1 cellular context compared by ENCODE assay signal in the genomic region with DNA sequence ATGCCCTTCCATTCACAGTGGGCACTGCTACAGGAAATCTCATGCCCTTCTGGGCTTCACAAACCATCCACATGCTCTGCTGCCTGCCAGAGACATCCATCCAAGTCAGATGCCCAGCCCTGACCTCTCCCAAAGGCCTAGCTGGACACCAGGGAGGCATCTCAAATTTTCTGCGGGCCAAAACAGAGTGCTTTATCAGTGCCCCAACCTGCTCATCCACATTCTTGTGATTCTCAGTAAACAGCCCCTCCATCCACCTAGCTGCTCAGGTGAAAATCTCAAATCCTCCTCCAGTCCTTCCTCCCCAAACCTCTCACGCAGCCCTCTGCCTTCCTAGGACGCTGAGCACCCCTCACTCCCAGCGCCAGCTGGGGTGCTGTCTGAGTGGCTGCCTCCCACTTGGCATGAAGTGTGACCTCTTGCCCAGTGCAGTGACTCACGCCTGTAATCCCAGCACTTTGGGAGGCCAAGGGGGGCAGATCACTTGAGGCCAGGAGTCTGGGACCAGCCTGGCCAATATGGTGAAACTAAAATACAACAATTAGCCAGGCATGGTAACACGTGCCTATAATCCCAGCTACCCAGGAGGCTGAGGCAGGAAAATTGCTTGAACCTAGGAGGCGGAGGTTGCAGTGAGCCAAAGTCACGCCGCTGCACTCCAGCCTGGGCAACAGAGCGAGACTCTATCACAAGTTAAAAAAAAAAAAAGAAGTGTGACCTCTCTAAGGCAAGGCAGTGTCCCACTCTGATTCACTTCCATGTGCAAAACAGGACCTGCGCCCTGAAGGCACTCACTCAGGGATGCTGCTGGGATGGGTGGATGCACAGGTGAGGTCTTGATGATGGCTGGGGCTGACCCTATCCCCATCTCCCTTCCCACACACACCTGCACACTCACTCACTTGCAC.
TF ChIP-seq lines count a peak whose summit lies in the region.

No MANE protein-coding gene starts in this region.

TF ChIP-seq in IMR-90, 13 proteins besides CTCF, POLR2A, EP300 and RAD21 (continued from another document):
- TF ChIP-seq CHD1 (IDR thresholded peaks at IDR 0.05; ENCODE audit: low read depth, low read length) (no peak), RCOR1 (IDR thresholded peaks at IDR 0.05; ENCODE audit: insufficient replicate concordance, low read length) (no peak), FOS (IDR thresholded peaks at IDR 0.05; ENCODE audit: low read depth, low read length) (no peak), SMC3 (IDR thresholded peaks at IDR 0.05; ENCODE audit: low read depth, low read length) (no peak), RFX5 (IDR thresholded peaks at IDR 0.05; ENCODE audit: low read depth, low read length) (no peak), MAFK (IDR thresholded peaks at IDR 0.05; ENCODE audit: low read depth, low read length) (no peak), CEBPB (IDR thresholded peaks at IDR 0.05; ENCODE audit: low read depth, low read length) (no peak), MXI1 (IDR thresholded peaks at IDR 0.05; ENCODE audit: borderline replicate concordance, low read depth, low read length) (no peak), BHLHE40 (IDR thresholded peaks at IDR 0.05; ENCODE audit: low read depth, low read length) (no peak)
- TF ChIP-seq, protein P1, sequence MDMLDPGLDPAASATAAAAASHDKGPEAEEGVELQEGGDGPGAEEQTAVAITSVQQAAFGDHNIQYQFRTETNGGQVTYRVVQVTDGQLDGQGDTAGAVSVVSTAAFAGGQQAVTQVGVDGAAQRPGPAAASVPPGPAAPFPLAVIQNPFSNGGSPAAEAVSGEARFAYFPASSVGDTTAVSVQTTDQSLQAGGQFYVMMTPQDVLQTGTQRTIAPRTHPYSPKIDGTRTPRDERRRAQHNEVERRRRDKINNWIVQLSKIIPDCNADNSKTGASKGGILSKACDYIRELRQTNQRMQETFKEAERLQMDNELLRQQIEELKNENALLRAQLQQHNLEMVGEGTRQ (IDR thresholded peaks at IDR 0.05; ENCODE audit: low read depth, low read length): no peak
- TF ChIP-seq, protein P2, sequence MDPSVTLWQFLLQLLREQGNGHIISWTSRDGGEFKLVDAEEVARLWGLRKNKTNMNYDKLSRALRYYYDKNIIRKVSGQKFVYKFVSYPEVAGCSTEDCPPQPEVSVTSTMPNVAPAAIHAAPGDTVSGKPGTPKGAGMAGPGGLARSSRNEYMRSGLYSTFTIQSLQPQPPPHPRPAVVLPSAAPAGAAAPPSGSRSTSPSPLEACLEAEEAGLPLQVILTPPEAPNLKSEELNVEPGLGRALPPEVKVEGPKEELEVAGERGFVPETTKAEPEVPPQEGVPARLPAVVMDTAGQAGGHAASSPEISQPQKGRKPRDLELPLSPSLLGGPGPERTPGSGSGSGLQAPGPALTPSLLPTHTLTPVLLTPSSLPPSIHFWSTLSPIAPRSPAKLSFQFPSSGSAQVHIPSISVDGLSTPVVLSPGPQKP (IDR thresholded peaks at IDR 0.05; ENCODE audit: borderline replicate concordance, low read depth, low read length): no peak
TF ChIP-seq in IMR-90: peak in this region for 0.
